In the genomic region with DNA sequence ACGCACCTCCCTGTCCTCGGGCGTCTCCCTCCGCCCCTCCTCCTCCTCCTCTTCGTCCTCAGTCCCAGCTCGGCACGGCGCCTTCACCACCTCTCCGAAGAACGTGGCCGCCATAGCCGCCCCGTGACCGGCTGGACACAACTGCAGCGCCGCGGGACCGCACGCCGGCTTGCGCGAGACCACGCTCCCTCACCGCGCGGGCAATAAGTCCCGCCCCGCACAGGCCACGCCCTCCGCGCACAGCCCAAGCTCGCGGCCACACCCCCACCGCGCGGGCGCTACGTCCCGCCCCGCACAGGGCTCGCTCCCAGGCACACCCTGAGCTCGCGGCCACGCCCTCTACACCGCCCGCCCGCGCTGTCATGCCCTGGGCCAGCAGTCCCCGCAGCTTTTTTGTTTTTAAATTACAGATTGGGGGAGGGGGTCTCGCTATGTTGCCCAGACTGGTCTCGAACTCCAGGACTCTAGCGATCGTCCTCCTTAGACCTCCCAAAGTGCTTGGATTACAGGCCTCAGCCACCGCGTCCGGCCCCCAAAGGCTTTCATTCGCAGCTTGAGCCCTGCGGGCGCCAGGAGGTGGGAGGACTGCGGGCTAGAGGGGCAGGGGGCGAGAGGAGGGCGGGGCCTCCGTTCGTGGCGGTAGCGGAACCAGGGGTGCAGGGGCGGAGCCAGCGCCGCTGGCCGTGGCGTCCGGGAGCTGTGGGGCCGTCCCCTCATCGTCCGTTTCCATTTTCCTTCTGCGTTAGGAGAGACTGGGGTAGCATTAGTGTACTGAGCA, we compare ENCODE assay signal across 8 cellular contexts. TPM values are rescaled to one million over a fixed set of nuclear protein-coding genes. Genes with fewer than 3 reads are reported as not detected.
DNase-seq lines count a peak whose midpoint lies in the region; ATAC-seq and TF ChIP-seq lines count a peak whose summit lies in the region.

A gene with protein sequence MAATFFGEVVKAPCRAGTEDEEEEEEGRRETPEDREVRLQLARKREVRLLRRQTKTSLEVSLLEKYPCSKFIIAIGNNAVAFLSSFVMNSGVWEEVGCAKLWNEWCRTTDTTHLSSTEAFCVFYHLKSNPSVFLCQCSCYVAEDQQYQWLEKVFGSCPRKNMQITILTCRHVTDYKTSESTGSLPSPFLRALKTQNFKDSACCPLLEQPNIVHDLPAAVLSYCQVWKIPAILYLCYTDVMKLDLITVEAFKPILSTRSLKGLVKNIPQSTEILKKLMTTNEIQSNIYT (minus strand): TSS at position 180 of the 778 bp plus-strand sequence. CDS start 66 bp downstream, at position 114.

- ATAC-seq in GM19395 (IDR thresholded peaks at IDR 0.05; ENCODE audit: unreplicated experiment) (peak; percentile 85), HG03558 (IDR thresholded peaks at IDR 0.05; ENCODE audit: extremely low read depth, unreplicated experiment) (peak; percentile 69), left colon (peak; percentile 87)

- DNase-seq in NCI-H748 (lab: John Stamatoyannopoulos, UW; ENCODE audit: unreplicated experiment), result peak; percentile 93
- DNase-seq in activated CD4-positive, alpha-beta T cell treated with anti-CD3 and anti-CD28 coated beads, Interleukin-2, amount 50 U/mL, for 1 hour, result peak; percentile 92
- peak; percentile 22 for DNase-seq in cortex of kidney (lab: John Stamatoyannopoulos, UW)
- peak; percentile 93 to 99 for DNase-seq in left colon
- peak; percentile 94 to 96 for DNase-seq in stimulated activated CD4-positive, alpha-beta T cell treated with anti-CD3 and anti-CD28 coated beads, Interleukin-1b, Interleukin-23, amount 100 ng/mL, for 4 hours (ENCODE audit: low read depth in 2 of 2)

- intact Hi-C loops in left colon (cut with DNase I, micrococcal nuclease), result loop anchor here in 1 of 2 donors (10.0 kb wide), 1 partner anchor 201 kb away; a partner anchor contains a TSS

- TF ChIP-seq CTCF in C4-2B (conservative IDR thresholded peaks at IDR 0.05), result no peak

- peak within 1 kb of the TSS; percentile 88 for H3K27ac ChIP-seq in C4-2B

RNA-seq across cellular contexts. Expression of the gene that starts here (rescaled TPM):
- total RNA-seq in left colon, result 10 to 100 TPM; 31.8 to 40.6 TPM

Comparison
In these comparisons a context has a peak if more than half of its experiments do, and no peak if none do; other contexts are left out.
1. Peak in every context shown above with its lines: DNase-seq, ATAC-seq and H3K27ac ChIP-seq.
2. DNase-seq: peak in every context shown above with its lines; median percentile 96 in left colon; 95 in stimulated activated CD4-positive, alpha-beta T cell treated with anti-CD3 and anti-CD28 coated beads, Interleukin-1b, Interleukin-23, amount 100 ng/mL, for 4 hours; 93 in NCI-H748; 92 in activated CD4-positive, alpha-beta T cell treated with anti-CD3 and anti-CD28 coated beads, Interleukin-2, amount 50 U/mL, for 1 hour; 22 in cortex of kidney.